ENCODE assay signal across 8 cellular contexts in the genomic region with DNA sequence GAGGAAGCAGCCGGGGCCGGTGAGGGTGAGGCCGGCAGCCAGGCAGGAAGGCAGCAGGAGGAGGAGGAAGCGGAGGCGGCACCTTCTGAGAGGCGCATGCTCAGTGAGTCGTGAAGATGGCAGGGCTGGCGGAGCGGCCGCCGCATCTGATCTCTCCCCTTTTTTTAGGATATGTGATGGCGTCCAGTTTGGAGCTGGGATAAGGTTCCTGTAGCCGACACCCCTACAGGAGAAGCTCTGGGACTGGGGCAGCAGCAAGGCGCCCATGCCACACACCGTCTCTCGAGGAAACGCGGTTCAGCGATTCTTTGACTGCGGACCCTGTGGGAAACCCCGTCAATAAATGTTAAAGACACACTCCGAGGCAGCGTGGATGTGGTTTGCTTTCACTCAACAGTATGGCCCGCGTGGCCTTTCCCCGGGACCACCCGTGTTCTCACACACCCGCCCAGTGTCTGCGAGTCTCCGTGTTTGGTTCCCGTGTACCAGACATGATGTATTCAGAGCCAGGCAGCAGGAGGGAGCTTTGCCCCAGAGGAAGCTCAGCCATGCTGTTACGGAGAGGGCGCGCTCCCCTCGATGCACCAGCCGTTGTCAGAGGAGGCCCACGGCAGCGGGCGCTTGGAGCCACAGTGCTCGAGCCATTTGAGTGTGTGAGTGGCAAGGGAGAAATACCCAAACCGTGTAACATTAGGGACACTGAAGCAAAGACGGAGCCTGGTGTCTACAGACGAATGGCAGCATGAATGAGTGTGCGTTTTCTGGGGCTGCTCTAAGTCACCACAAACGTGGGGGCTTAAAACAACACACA. TPM values are rescaled to one million over a fixed set of nuclear protein-coding genes. Genes with fewer than 3 reads are reported as not detected.
DNase-seq lines count a peak whose midpoint lies in the region; ATAC-seq and TF ChIP-seq lines count a peak whose summit lies in the region.

No MANE protein-coding gene starts in this region.

- TF ChIP-seq CTCF in right atrium auricular region (IDR thresholded peaks at IDR 0.05): no peak
- no peak for TF ChIP-seq CTCF in prostate gland (IDR thresholded peaks at IDR 0.05)

- no peak overlapping the region for H3K9ac ChIP-seq in iPS-20b (ENCODE audit: low read depth, low read length)

- no peak for ATAC-seq in Right ventricle myocardium inferior

- 91% methylated on average over 45 of the region's 45 CpGs for WGBS in prostate gland

- H3K4me3 ChIP-seq in right atrium auricular region (no peak overlapping the region), iPS-20b (ENCODE audit: low read length) (no peak overlapping the region), prostate gland (no peak overlapping the region)

- H3K9me3 ChIP-seq in right atrium auricular region (no peaks in the 10 kb centered on the region), iPS-20b (ENCODE audit: insufficient read depth, low read depth, low read length) (no peaks in the 10 kb centered on the region), prostate gland (no peaks in the 10 kb centered on the region)

- peaks cover 44% of the 10 kb centered on the region for H3K36me3 ChIP-seq in right atrium auricular region
- peaks cover 76% of the 10 kb centered on the region for H3K36me3 ChIP-seq in iPS-20b (ENCODE audit: insufficient read depth, low read depth, low read length)
- peaks cover 0 to 18% of the 10 kb centered on the region in 2 donors for H3K36me3 ChIP-seq in prostate gland

- intact Hi-C loops in Right ventricle myocardium inferior (cut with DNase I): loop anchor here (10.0 kb wide), 2 partner anchors 328 to 368 kb away; no protein-coding TSS in a partner anchor
- intact Hi-C loops in prostate gland (cut with DNase I): loop anchor here (10.0 kb wide), 1 partner anchor 328 kb away; no protein-coding TSS in a partner anchor

- H3K27me3 ChIP-seq in right atrium auricular region (no peaks in the 10 kb centered on the region), iPS-20b (ENCODE audit: insufficient read depth, low read length) (no peaks in the 10 kb centered on the region), prostate gland (replicated peaks; ENCODE audit: insufficient read depth) (no peaks in the 10 kb centered on the region)

- H3K27ac ChIP-seq in right atrium auricular region (peak overlapping the region in 1 of 2 donors; percentile 16), iPS-20b (ENCODE audit: low read length) (peak overlapping the region; percentile 33), prostate gland (no peak overlapping the region)

- DNase-seq in Right ventricle myocardium inferior (ENCODE audit: missing footprints) (peak; percentile 88), right atrium auricular region (ENCODE audit: low spot score) (no peak), activated T-cell treated with anti-CD3 and anti-CD28 coated beads for 24 hours (ENCODE audit: low read depth) (peak; percentile 64), prostate gland (ENCODE audit: low spot score) (no peak), kidney tubule cell (ENCODE audit: low spot score) (no peak)
- DNase-seq in stimulated activated CD8-positive, alpha-beta memory T cell treated with anti-CD3 and anti-CD28 coated beads, Interleukin-12 subunit alpha, Interleukin-12 subunit beta, amount 100 ng/mL, for 24 hours (ENCODE audit: extremely low read depth): peak; percentile 36
- DNase-seq in NK-92 treated with Interleukin-12 subunit alpha and Interleukin-12 subunit beta, amount 100 ng/mL, for 24 hours (lab: John Stamatoyannopoulos, UW): no peak

- TF ChIP-seq POLR2A in prostate gland (IDR thresholded peaks at IDR 0.05): no peak

- H3K4me1 ChIP-seq in right atrium auricular region: peaks cover 0 to 10% of the 10 kb centered on the region in 2 donors
- peaks cover 4% of the 10 kb centered on the region; the same call in 1 of the 2 replicates for H3K4me1 ChIP-seq in iPS-20b (ENCODE audit: insufficient read depth, low read length)
- H3K4me1 ChIP-seq in prostate gland (replicated peaks): no peaks in the 10 kb centered on the region

RNA-seq across cellular contexts. Expression of gene PARVB, which starts 27.7 kb away (rescaled TPM):
- 197 TPM for total RNA-seq in Right ventricle myocardium inferior
- total RNA-seq in right atrium auricular region: 10 to 100 TPM; 43.8 to 86.5 TPM
- total RNA-seq in prostate gland: 10 to 100 TPM; 11.7 to 28.4 TPM

RNA-seq across cellular contexts. Expression of gene SAMM50, which starts 41.1 kb away (rescaled TPM):
- total RNA-seq in Right ventricle myocardium inferior: 73.1 TPM
- total RNA-seq in right atrium auricular region: 10 to 100 TPM; 40.4 to 57.1 TPM
- 10 to 100 TPM; 32.3 to 43.2 TPM for total RNA-seq in prostate gland

Comparison
In these comparisons a context has a peak if more than half of its experiments do, and no peak if none do; other contexts are left out.
1. DNase-seq: peak in Right ventricle myocardium inferior (single experiment), activated T-cell treated with anti-CD3 and anti-CD28 coated beads for 24 hours (single experiment) and stimulated activated CD8-positive, alpha-beta memory T cell treated with anti-CD3 and anti-CD28 coated beads, Interleukin-12 subunit alpha, Interleukin-12 subunit beta, amount 100 ng/mL, for 24 hours (single experiment); none in right atrium auricular region (single experiment), NK-92 treated with Interleukin-12 subunit alpha and Interleukin-12 subunit beta, amount 100 ng/mL, for 24 hours (single experiment), prostate gland (single experiment) and kidney tubule cell (single experiment).